Comparison of ENCODE assay signal across 9 cellular contexts in genomic region chr7:102874166-102874829, GRCh38. TPM values are rescaled to one million over a fixed set of nuclear protein-coding genes. Genes with fewer than 3 reads are reported as not detected.
DNase-seq lines count a peak whose midpoint lies in the region; ATAC-seq and TF ChIP-seq lines count a peak whose summit lies in the region.
"Had no signal": no experiment of that assay in that cellular context is flagged by ENCODE, and none has a peak within 500 bp of the region (broad histone marks: within the 10 kb centered on the region; RNA-seq: fewer than 3 reads in every experiment).

No MANE protein-coding gene starts in this region.

- no peak overlapping the region for H2BK20ac ChIP-seq in H9 (ENCODE audit: low read depth, low read length, poor library complexity, severe bottlenecking)

- H3K9me3 Mint-ChIP-seq in activated naive CD8-positive, alpha-beta T cell treated with anti-CD3 and anti-CD28 coated beads, Interleukin-2, amount 50 U/mL, for 24 hours: no peaks in the 10 kb centered on the region
- no peaks in the 10 kb centered on the region for H3K9me3 Mint-ChIP-seq in stimulated activated memory B cell treated with anti-CD40 and anti-IgM and Interleukin-4, amounts not matched to agents 10 μg/mL and 1 μg/mL and 100 μg/mL, for 72 hours
- H3K9me3 Mint-ChIP-seq in H9: no peaks in the 10 kb centered on the region

- no peak overlapping the region for H3K56ac ChIP-seq in H9 (ENCODE audit: insufficient read length, low read depth, low read length)

- H3K4me1 ChIP-seq in trophoblast cell (ENCODE audit: control insufficient read depth in 1 of 2, insufficient read depth in 2 of 2, low read length in 2 of 2) (peaks cover 3 to 7% of the 10 kb centered on the region in 2 experiments), H9 (ENCODE audit: insufficient read depth, low read length) (no peaks in the 10 kb centered on the region)

- H4K8ac ChIP-seq in trophoblast cell (ENCODE audit: low read depth, low read length) (no peak overlapping the region), H9 (replicated peaks; ENCODE audit: insufficient read length, low read depth, low read length) (no peak overlapping the region)

- no peak overlapping the region for H3K9ac ChIP-seq in trophoblast cell (ENCODE audit: low read length)
- no peak overlapping the region for H3K9ac ChIP-seq in H9 (ENCODE audit: extremely low read depth, insufficient read length, low read length)

- no peak overlapping the region for H3K4me3 ChIP-seq in trophoblast cell (ENCODE audit: low read depth, low read length)

- H2BK12ac ChIP-seq in trophoblast cell (ENCODE audit: low read length) (no peak overlapping the region), H9 (ENCODE audit: insufficient read length, low read depth, low read length) (no peak overlapping the region)

- DNase-seq in GM04503 (ENCODE audit: low read depth) (peak; percentile 62), trophoblast cell (no peak), DMS114 treated with DMSO at 0.1 percent for 48 hours (lab: John Stamatoyannopoulos, UW; ENCODE audit: unreplicated experiment) (no peak), H9 (no peak)
- no peak for DNase-seq in activated naive CD8-positive, alpha-beta T cell treated with anti-CD3 and anti-CD28 coated beads, Interleukin-2, amount 50 U/mL, for 24 hours

- no peak overlapping the region for H4K5ac ChIP-seq in H9 (ENCODE audit: insufficient read length, low read depth, low read length)

- no peaks in the 10 kb centered on the region for H3K27me3 Mint-ChIP-seq in activated naive CD8-positive, alpha-beta T cell treated with anti-CD3 and anti-CD28 coated beads, Interleukin-2, amount 50 U/mL, for 24 hours
- no peaks in the 10 kb centered on the region for H3K27me3 Mint-ChIP-seq in stimulated activated memory B cell treated with anti-CD40 and anti-IgM and Interleukin-4, amounts not matched to agents 10 μg/mL and 1 μg/mL and 100 μg/mL, for 72 hours
- no peaks in the 10 kb centered on the region for H3K27me3 Mint-ChIP-seq in H9 (ENCODE audit: low read depth)

- H3K27ac ChIP-seq in trophoblast cell (ENCODE audit: low read depth, low read length): no peak overlapping the region
- H3K27ac ChIP-seq in H9 (ENCODE audit: insufficient read length, low read depth, low read length): no peak overlapping the region

- H3K4me2 ChIP-seq in trophoblast cell (ENCODE audit: low read length) (no peak overlapping the region), H9 (ENCODE audit: insufficient read depth, insufficient read length, low read length) (no peak overlapping the region)

- TF ChIP-seq CTCF in H9 (conservative IDR thresholded peaks at IDR 0.05): no peak

- H2BK5ac ChIP-seq in trophoblast cell (ENCODE audit: low read depth, low read length, poor library complexity) (no peak overlapping the region), H9 (ENCODE audit: insufficient read length, low read length) (no peak overlapping the region)

- H3K36me3 ChIP-seq in trophoblast cell (ENCODE audit: control insufficient read depth in 1 of 2, insufficient read depth in 2 of 2, low read length in 2 of 2): no peaks in the 10 kb centered on the region

- no peaks in the 10 kb centered on the region for H3K36me3 Mint-ChIP-seq in activated naive CD8-positive, alpha-beta T cell treated with anti-CD3 and anti-CD28 coated beads, Interleukin-2, amount 50 U/mL, for 24 hours (ENCODE audit: low read depth)
- H3K36me3 Mint-ChIP-seq in stimulated activated memory B cell treated with anti-CD40 and anti-IgM and Interleukin-4, amounts not matched to agents 10 μg/mL and 1 μg/mL and 100 μg/mL, for 72 hours: peaks cover 27% of the 10 kb centered on the region
- no peaks in the 10 kb centered on the region for H3K36me3 Mint-ChIP-seq in H9 (ENCODE audit: insufficient read depth in 1 of 3, low read depth in 3 of 3)

- no peaks in the 10 kb centered on the region for H3K27me3 ChIP-seq in trophoblast cell (ENCODE audit: insufficient read depth, low read length)
- H3K27me3 ChIP-seq in H9 (ENCODE audit: insufficient read depth, low read length): no peaks in the 10 kb centered on the region

- peak overlapping the region; percentile 8 for H4K91ac ChIP-seq in trophoblast cell (ENCODE audit: low read depth, low read length)
- H4K91ac ChIP-seq in H9 (ENCODE audit: insufficient read length, low read depth, low read length): no peak overlapping the region

- no peak overlapping the region for H3K27ac Mint-ChIP-seq in activated naive CD8-positive, alpha-beta T cell treated with anti-CD3 and anti-CD28 coated beads, Interleukin-2, amount 50 U/mL, for 24 hours
- H3K27ac Mint-ChIP-seq in stimulated activated memory B cell treated with anti-CD40 and anti-IgM and Interleukin-4, amounts not matched to agents 10 μg/mL and 1 μg/mL and 100 μg/mL, for 72 hours: no peak overlapping the region
- no peak overlapping the region for H3K27ac Mint-ChIP-seq in H9
- H3K27ac Mint-ChIP-seq: memory B cell had no signal

- H3K23ac ChIP-seq in trophoblast cell (ENCODE audit: low read length) (no peak overlapping the region), H9 (ENCODE audit: insufficient read length, low read depth, low read length) (no peak overlapping the region)

- H3K23me2 ChIP-seq in H9 (ENCODE audit: insufficient read length, low read depth, low read length, poor library complexity, severe bottlenecking): no peaks in the 10 kb centered on the region

- no CpG with 5 or more reads among the region's 5 CpGs for WGBS in trophoblast cell (ENCODE audit: extremely low coverage, insufficient coverage, insufficient read length)
- WGBS in H9 (ENCODE audit: extremely low coverage, insufficient read length, low lambda C conversion rate): no CpG with 5 or more reads among the region's 5 CpGs

- H3K4ac ChIP-seq in trophoblast cell (ENCODE audit: low read depth, low read length): no peak overlapping the region
- no peak overlapping the region for H3K4ac ChIP-seq in H9 (ENCODE audit: low read depth, low read length)

- peaks cover 36% of the 10 kb centered on the region for H3K4me1 Mint-ChIP-seq in activated naive CD8-positive, alpha-beta T cell treated with anti-CD3 and anti-CD28 coated beads, Interleukin-2, amount 50 U/mL, for 24 hours
- H3K4me1 Mint-ChIP-seq in stimulated activated memory B cell treated with anti-CD40 and anti-IgM and Interleukin-4, amounts not matched to agents 10 μg/mL and 1 μg/mL and 100 μg/mL, for 72 hours: no peaks in the 10 kb centered on the region
- H3K4me1 Mint-ChIP-seq in H9: no peaks in the 10 kb centered on the region
- H3K4me1 Mint-ChIP-seq: memory B cell had no signal

- peak overlapping the region; percentile 2 for H2BK120ac ChIP-seq in trophoblast cell (ENCODE audit: insufficient read depth, low read length, poor library complexity)
- no peak overlapping the region for H2BK120ac ChIP-seq in H9 (ENCODE audit: low read depth, low read length, poor library complexity, severe bottlenecking)

- no peak overlapping the region for H4K12ac ChIP-seq in trophoblast cell (ENCODE audit: low read depth, low read length)

- H3K14ac ChIP-seq in trophoblast cell (ENCODE audit: low read length) (no peak overlapping the region), H9 (ENCODE audit: insufficient read depth, low read length) (no peak overlapping the region)

- H2BK15ac ChIP-seq in H9 (ENCODE audit: low read depth, low read length): no peak overlapping the region

- peaks cover 2% of the 10 kb centered on the region for H3K79me1 ChIP-seq in trophoblast cell (ENCODE audit: low read length)
- H3K79me1 ChIP-seq in H9 (ENCODE audit: insufficient read depth, low read depth, low read length, poor library complexity, severe bottlenecking): no peaks in the 10 kb centered on the region

- H3K9me3 ChIP-seq in trophoblast cell (ENCODE audit: insufficient read depth, low read depth, low read length) (no peaks in the 10 kb centered on the region), H9 (ENCODE audit: control insufficient read depth, low read depth, low read length) (no peaks in the 10 kb centered on the region)

- ATAC-seq in GM19455 (IDR thresholded peaks at IDR 0.05; ENCODE audit: unreplicated experiment) (peak; percentile 98), HG03439 (IDR thresholded peaks at IDR 0.05; ENCODE audit: unreplicated experiment) (peak; percentile 97)
- peak; percentile 79 for ATAC-seq in activated naive CD8-positive, alpha-beta T cell treated with anti-CD3 and anti-CD28 coated beads, Interleukin-2, amount 50 U/mL, for 24 hours
- ATAC-seq in stimulated activated memory B cell treated with anti-CD40 and anti-IgM and Interleukin-4, amounts not matched to agents 10 μg/mL and 1 μg/mL and 100 μg/mL, for 72 hours: no peak

- H3K18ac ChIP-seq in trophoblast cell (ENCODE audit: low read length) (no peak overlapping the region), H9 (ENCODE audit: insufficient read length, low read depth, low read length) (no peak overlapping the region)

- H4K20me1 ChIP-seq in H9 (ENCODE audit: control insufficient read depth, insufficient read depth, insufficient read length): no peaks in the 10 kb centered on the region

- H2AK5ac ChIP-seq in trophoblast cell (ENCODE audit: low read length) (no peak overlapping the region), H9 (ENCODE audit: insufficient read length, low read length) (no peak overlapping the region)

- no peak overlapping the region for H3T11ph ChIP-seq in H9 (ENCODE audit: low read length)

- H3K4me3 Mint-ChIP-seq in activated naive CD8-positive, alpha-beta T cell treated with anti-CD3 and anti-CD28 coated beads, Interleukin-2, amount 50 U/mL, for 24 hours: no peak overlapping the region
- no peak overlapping the region for H3K4me3 Mint-ChIP-seq in stimulated activated memory B cell treated with anti-CD40 and anti-IgM and Interleukin-4, amounts not matched to agents 10 μg/mL and 1 μg/mL and 100 μg/mL, for 72 hours
- H3K4me3 Mint-ChIP-seq in H9: no peak overlapping the region
- H3K4me3 Mint-ChIP-seq: memory B cell had no signal

- H2AFZ ChIP-seq in trophoblast cell (ENCODE audit: insufficient read depth, low read length, poor library complexity) (no peak overlapping the region), H9 (ENCODE audit: low read length) (no peak overlapping the region)

- H3K79me2 ChIP-seq in trophoblast cell (ENCODE audit: control insufficient read depth, insufficient read depth, low read length, poor library complexity): no peaks in the 10 kb centered on the region
- no peaks in the 10 kb centered on the region for H3K79me2 ChIP-seq in H9 (ENCODE audit: insufficient read depth, low read length)

RNA-seq across cellular contexts. Expression of gene LRRC17, which starts 38.5 kb away (rescaled TPM):
- polyA plus RNA-seq in trophoblast cell (2013): 0.42 and 0.51 TPM in 2 replicates
- 2.0 and 2.1 TPM in 2 replicates for total RNA-seq in H9 (2021)
